ENCODE assay signal across 8 cellular contexts in genomic region chr4:140095694-140096482, GRCh38. TPM values are rescaled to one million over a fixed set of nuclear protein-coding genes. Genes with fewer than 3 reads are reported as not detected.
DNase-seq lines count a peak whose midpoint lies in the region; ATAC-seq and TF ChIP-seq lines count a peak whose summit lies in the region.

No MANE protein-coding gene starts in this region.

- no peak for ATAC-seq in HG02678 (IDR thresholded peaks at IDR 0.05; ENCODE audit: unreplicated experiment)

- H3K27ac ChIP-seq in parathyroid adenoma, result peak overlapping the region; percentile 64

- H3K4me1 ChIP-seq in parathyroid adenoma, result peaks cover 16% of the 10 kb centered on the region

- no peak overlapping the region for H3K9ac ChIP-seq in parathyroid adenoma

- TF ChIP-seq CTCF in fibroblast of mammary gland (conservative IDR thresholded peaks at IDR 0.05; ENCODE audit: control insufficient read depth, insufficient read depth, low read depth, low read length), result no peak
- no peak for TF ChIP-seq CTCF in parathyroid adenoma (IDR thresholded peaks at IDR 0.05)

- no peak overlapping the region for H3K4me3 ChIP-seq in fibroblast of mammary gland (ENCODE audit: control insufficient read depth, low read depth, low read length)
- no peak overlapping the region for H3K4me3 ChIP-seq in parathyroid adenoma (ENCODE audit: low read depth, low read length)

- H3K4me2 ChIP-seq in parathyroid adenoma (ENCODE audit: low read length), result no peak overlapping the region

- DNase-seq in GM04504 (ENCODE audit: low read depth), result peak; percentile 69
- DNase-seq in NCI-H460 (ENCODE audit: extremely low read depth, low read depth), result peak; percentile 96
- DNase-seq in activated T-cell treated with anti-CD3 and anti-CD28 coated beads for 48 hours (ENCODE audit: low read depth), result peak; percentile 46
- peak; percentile 99 for DNase-seq in fibroblast of mammary gland (ENCODE audit: low read depth)
- no peak for DNase-seq in DMS153 treated with DMSO at 0.1 percent for 48 hours (lab: John Stamatoyannopoulos, UW; ENCODE audit: unreplicated experiment)
- DNase-seq in inferior parietal cortex (ENCODE audit: extremely low spot score), result no peak

- H2AFZ ChIP-seq in parathyroid adenoma, result no peak overlapping the region

- no peaks in the 10 kb centered on the region for H3K27me3 ChIP-seq in parathyroid adenoma (ENCODE audit: control insufficient read depth, insufficient read depth, low read length)

- H3K36me3 ChIP-seq in parathyroid adenoma (ENCODE audit: control insufficient read depth, insufficient read depth, low read length), result no peaks in the 10 kb centered on the region

- H3K9me3 ChIP-seq in parathyroid adenoma (ENCODE audit: control insufficient read depth, low read length), result no peaks in the 10 kb centered on the region

- H3K79me2 ChIP-seq in parathyroid adenoma, result no peaks in the 10 kb centered on the region

RNA-seq across cellular contexts. Expression of gene MAML3, which starts 58.1 kb away (rescaled TPM):
- 12.0 and 14.8 TPM in 2 replicates for total RNA-seq in NCI-H460 (2014; rRNA removed; shearing (Covaris generic))
- polyA plus RNA-seq in NCI-H460 (2014; cell fraction: nucleus; rRNA removed), result 3.3 and 4.1 TPM in 2 replicates

Comparison
In these comparisons a context has a peak if more than half of its experiments do, and no peak if none do; other contexts are left out.
1. DNase-seq: peak in GM04504 (single experiment), NCI-H460 (single experiment), activated T-cell treated with anti-CD3 and anti-CD28 coated beads for 48 hours (single experiment) and fibroblast of mammary gland (single experiment); none in DMS153 treated with DMSO at 0.1 percent for 48 hours (single experiment) and inferior parietal cortex (single experiment).